1 cellular context compared by ENCODE assay signal in genomic region chr11:536841-537621, GRCh38.
A peak's percentile ranks its signal among the peaks of the same experiment; 100 is the strongest.
TF ChIP-seq lines count a peak whose summit lies in the region.

Gene LRRC56 (plus strand): TSS chr11:537527. CDS start chr11:540685, 3,158 bp downstream.

TF ChIP-seq in K562, 482 proteins besides CTCF, POLR2A, EP300 and RAD21 (continued from another document and continues in another):
- TF ChIP-seq ID3 (CRISPR knock-in tag; IDR thresholded peaks at IDR 0.05) (no peak), ID3 (tag; IDR thresholded peaks at IDR 0.05) (no peak), PHF21A (IDR thresholded peaks at IDR 0.05; ENCODE audit: borderline replicate concordance, low read depth) (no peak), TBP (optimal IDR thresholded peaks at IDR 0.05; ENCODE audit: low read depth, low read length) (peak; percentile 66), TRIM25 (IDR thresholded peaks at IDR 0.05; ENCODE audit: borderline replicate concordance) (no peak), VEZF1 (CRISPR knock-in tag; IDR thresholded peaks at IDR 0.05) (peak; percentile 55; the same call in 1 of the 2 replicates), ZHX1 (conservative IDR thresholded peaks at IDR 0.05; ENCODE audit: low read length) (0 out of 2 replicates have a peak, but pooled peaks have one; percentile 34), PHF20 (IDR thresholded peaks at IDR 0.05; ENCODE audit: partially characterized antibody) (no peak), ZNF695 (CRISPR knock-in tag; IDR thresholded peaks at IDR 0.05) (no peak), SIN3B (IDR thresholded peaks at IDR 0.05; ENCODE audit: low read depth) (no peak), SFPQ (IDR thresholded peaks at IDR 0.05; ENCODE audit: low read depth, low read length) (no peak), TSC22D4 (tag; IDR thresholded peaks at IDR 0.05) (no peak), BRD4 (IDR thresholded peaks at IDR 0.05) (no peak), IFI16 (CRISPR knock-in tag; IDR thresholded peaks at IDR 0.05) (no peak), KDM2B (CRISPR knock-in tag; IDR thresholded peaks at IDR 0.05) (no peak), STAT6 (CRISPR knock-in tag; IDR thresholded peaks at IDR 0.05) (0 out of 2 replicates have a peak, but pooled peaks have one; percentile 39), KDM1A (IDR thresholded peaks at IDR 0.05) (no peak), ZNF77 (CRISPR knock-in tag; IDR thresholded peaks at IDR 0.05) (no peak), ZNF444 (CRISPR knock-in tag; IDR thresholded peaks at IDR 0.05) (no peak), CBX1 (IDR thresholded peaks at IDR 0.05; ENCODE audit: low read depth) (no peak; the same call in none of the 2 replicates), EWSR1 (IDR thresholded peaks at IDR 0.05; ENCODE audit: borderline replicate concordance, low read depth, partially characterized antibody) (no peak), TGIF2 (CRISPR knock-in tag; IDR thresholded peaks at IDR 0.05) (no peak), XRCC4 (IDR thresholded peaks at IDR 0.05; ENCODE audit: extremely low read depth, insufficient read depth, insufficient read length) (no peak), KLF10 (CRISPR knock-in tag; IDR thresholded peaks at IDR 0.05) (no peak), NR2C1 (IDR thresholded peaks at IDR 0.05) (no peak), NR2C1 (tag; IDR thresholded peaks at IDR 0.05) (no peak), ZNF589 (CRISPR knock-in tag; IDR thresholded peaks at IDR 0.05; ENCODE audit: low read depth) (no peak), SLC30A9 (CRISPR knock-in tag; IDR thresholded peaks at IDR 0.05) (no peak), LCOR (CRISPR knock-in tag; IDR thresholded peaks at IDR 0.05) (no peak), SMAD3 (CRISPR knock-in tag; conservative IDR thresholded peaks at IDR 0.05) (no peak), CREM (IDR thresholded peaks at IDR 0.05; ENCODE audit: low read depth) (peak; percentile 47), ADNP (tag; IDR thresholded peaks at IDR 0.05) (no peak), NFIC (IDR thresholded peaks at IDR 0.05) (no peak; the same call in 1 of the 2 replicates), PTBP1 (IDR thresholded peaks at IDR 0.05; ENCODE audit: low read depth, low read length) (no peak), KDM4B (IDR thresholded peaks at IDR 0.05; ENCODE audit: borderline replicate concordance in 2 of 2, low read depth in 1 of 2) (peak in 1 of 2 experiments; percentile 65; a peak in 1 of 4 replicates), ZNF280B (CRISPR knock-in tag; IDR thresholded peaks at IDR 0.05) (no peak), ZNF780A (CRISPR knock-in tag; IDR thresholded peaks at IDR 0.05) (no peak), RBM14 (IDR thresholded peaks at IDR 0.05; ENCODE audit: borderline replicate concordance, insufficient read depth, low read depth, low read length) (no peak), CAMTA2 (CRISPR knock-in tag; conservative IDR thresholded peaks at IDR 0.05) (no peak), MECOM (CRISPR knock-in tag; IDR thresholded peaks at IDR 0.05) (no peak), HOMEZ (CRISPR knock-in tag; IDR thresholded peaks at IDR 0.05) (no peak), SAFB2 (IDR thresholded peaks at IDR 0.05; ENCODE audit: borderline replicate concordance, low read depth, low read length, severe bottlenecking) (no peak), ZNF778 (CRISPR knock-in tag; IDR thresholded peaks at IDR 0.05) (no peak), NELFE (IDR thresholded peaks at IDR 0.05; ENCODE audit: insufficient read depth, insufficient read length) (no peak), ZNF449 (CRISPR knock-in tag; IDR thresholded peaks at IDR 0.05) (no peak), DMBX1 (CRISPR knock-in tag; IDR thresholded peaks at IDR 0.05; ENCODE audit: borderline replicate concordance) (no peak), EHMT2 (IDR thresholded peaks at IDR 0.05) (no peak), RAD51 (IDR thresholded peaks at IDR 0.05; ENCODE audit: borderline replicate concordance, low read depth) (peak; percentile 72; the same call in 1 of the 2 replicates), NFATC3 (IDR thresholded peaks at IDR 0.05) (no peak), POLR2G (IDR thresholded peaks at IDR 0.05; ENCODE audit: low read depth, low read length) (peak; percentile 76)
